27 cellular contexts compared by ENCODE assay signal in genomic region chr6:170471458-170471857, GRCh38.
"Had no signal": no experiment of that assay in that cellular context is flagged by ENCODE, and none has a peak within 500 bp of the region (broad histone marks: within the 10 kb centered on the region; RNA-seq: fewer than 3 reads in every experiment).

No MANE protein-coding gene starts in this region.

- H3K4me3 ChIP-seq: esophagus muscularis mucosa, left ventricle myocardium inferior, spleen, testis, transverse colon had no signal

- H3K9me3 Mint-ChIP-seq: activated CD4-positive, alpha-beta T cell treated with anti-CD3 and anti-CD28 coated beads, Interleukin-2, amount 10 ng/mL, durations not matched to agents 24 days and 14 days; activated T-cell treated with anti-CD3 and anti-CD28 coated beads, Interleukin-2, amount 50 U/mL, for 24 hours had no signal

- H3K4me1 Mint-ChIP-seq: activated CD4-positive, alpha-beta T cell treated with anti-CD3 and anti-CD28 coated beads, Interleukin-2, amount 10 ng/mL, durations not matched to agents 24 days and 14 days; activated naive CD4-positive, alpha-beta T cell treated with anti-CD3 and anti-CD28 coated beads, Interleukin-2, amount 10 ng/mL, durations not matched to agents 7 days and 5 days; activated naive CD8-positive, alpha-beta T cell treated with anti-CD3 and anti-CD28 coated beads, Interleukin-2, amount 10 ng/mL, durations not matched to agents 7 days and 5 days; naive B cell; neural crest cell; T-helper 17 cell had no signal

- ATAC-seq: T-helper 17 cell had no signal

- H3K9me3 ChIP-seq: esophagus muscularis mucosa, left ventricle myocardium inferior, testis, transverse colon had no signal

- H3K27me3 Mint-ChIP-seq: activated naive CD4-positive, alpha-beta T cell treated with anti-CD3 and anti-CD28 coated beads, Interleukin-2, amount 10 ng/mL, durations not matched to agents 7 days and 5 days had no signal

- H3K36me3 Mint-ChIP-seq: activated CD4-positive, alpha-beta memory T cell treated with anti-CD3 and anti-CD28 coated beads for 36 hours; activated naive CD8-positive, alpha-beta T cell treated with anti-CD3 and anti-CD28 coated beads, Interleukin-2, amount 10 ng/mL, durations not matched to agents 7 days and 5 days; naive B cell had no signal

- H3K4me3 Mint-ChIP-seq: activated CD4-positive, alpha-beta memory T cell treated with anti-CD3 and anti-CD28 coated beads for 36 hours; activated CD4-positive, alpha-beta T cell treated with anti-CD3 and anti-CD28 coated beads, Interleukin-2, amount 10 ng/mL, durations not matched to agents 24 days and 14 days; activated naive CD4-positive, alpha-beta T cell treated with anti-CD3 and anti-CD28 coated beads, Interleukin-2, amount 10 ng/mL, durations not matched to agents 7 days and 5 days; activated naive CD8-positive, alpha-beta T cell treated with anti-CD3 and anti-CD28 coated beads, Interleukin-2, amount 10 ng/mL, durations not matched to agents 7 days and 5 days; activated T-cell treated with anti-CD3 and anti-CD28 coated beads, Interleukin-2, amount 50 U/mL, for 24 hours; dendritic cell treated with granulocyte-macrophage colony-stimulating factor and Interleukin-4, amounts not matched to agents 40 ng/mL and 50 ng/mL, for 4 days; naive B cell; neural crest cell; T-helper 17 cell had no signal

- H3K4me1 ChIP-seq: esophagus muscularis mucosa, spleen, testis, transverse colon had no signal

- H3K27ac ChIP-seq: esophagus muscularis mucosa, left ventricle myocardium inferior, parathyroid adenoma, spleen, testis, transverse colon had no signal

- H3K27ac Mint-ChIP-seq: activated CD4-positive, alpha-beta memory T cell treated with anti-CD3 and anti-CD28 coated beads for 36 hours; activated CD4-positive, alpha-beta T cell treated with anti-CD3 and anti-CD28 coated beads, Interleukin-2, amount 10 ng/mL, durations not matched to agents 24 days and 14 days; activated naive CD4-positive, alpha-beta T cell treated with anti-CD3 and anti-CD28 coated beads, Interleukin-2, amount 10 ng/mL, durations not matched to agents 7 days and 5 days; activated naive CD8-positive, alpha-beta T cell treated with anti-CD3 and anti-CD28 coated beads, Interleukin-2, amount 10 ng/mL, durations not matched to agents 7 days and 5 days; activated T-cell treated with anti-CD3 and anti-CD28 coated beads, Interleukin-2, amount 50 U/mL, for 24 hours; dendritic cell treated with granulocyte-macrophage colony-stimulating factor and Interleukin-4, amounts not matched to agents 40 ng/mL and 50 ng/mL, for 4 days; naive B cell; T-helper 17 cell had no signal

- DNase-seq: activated CD4-positive, alpha-beta memory T cell treated with anti-CD3 and anti-CD28 coated beads for 36 hours; activated CD4-positive, alpha-beta T cell treated with anti-CD3 and anti-CD28 coated beads, Interleukin-2, amount 10 ng/mL, durations not matched to agents 24 days and 14 days; activated CD4-positive, CD25-positive, alpha-beta regulatory T cell treated with anti-CD3 and anti-CD28 coated beads, Interleukin-2, amount 50 U/mL, for 72 hours; activated CD8-positive, alpha-beta memory T cell treated with anti-CD3 and anti-CD28 coated beads, Interleukin-2, amount 50 U/mL, for 48 hours; activated gamma-delta T cell; activated naive CD4-positive, alpha-beta T cell treated with anti-CD3 and anti-CD28 coated beads, Interleukin-2, amount 10 ng/mL, durations not matched to agents 7 days and 5 days; activated naive CD8-positive, alpha-beta T cell treated with anti-CD3 and anti-CD28 coated beads, Interleukin-2, amount 10 ng/mL, durations not matched to agents 7 days and 5 days; activated T-cell treated with anti-CD3 and anti-CD28 coated beads, Interleukin-2, amount 50 U/mL, for 24 hours; amniotic stem cell; caudate nucleus; foreskin melanocyte; islet precursor cell; left ventricle myocardium inferior; naive B cell; occipital lobe; right cardiac atrium; spleen; stimulated activated CD4-positive, alpha-beta T cell treated with anti-CD3 and anti-CD28 coated beads, Interleukin-2, amount 100 ng/mL, for 48 hours; stimulated activated naive CD4-positive, alpha-beta T cell treated with Interleukin-2 at 50 U/mL for 16 hours; T-helper 17 cell; T1000; testis; transverse colon had no signal

- H3K36me3 ChIP-seq: esophagus muscularis mucosa, left ventricle myocardium inferior, spleen, transverse colon had no signal

- H3K27me3 ChIP-seq: testis had no signal
